1 cellular context compared by ENCODE assay signal in genomic region chr15:73986776-73987056, GRCh38.
TF ChIP-seq lines count a peak whose summit lies in the region.

No MANE protein-coding gene starts in this region.

TF ChIP-seq in SK-N-SH treated with all-trans-retinoic acid at 6 μM for 48 hours, 23 proteins besides CTCF, POLR2A, EP300 and RAD21 (continued from another document):
- TF ChIP-seq CSRNP3 (CRISPR knock-in tag; IDR thresholded peaks at IDR 0.05) (no peak), ZFP30 (CRISPR knock-in tag; IDR thresholded peaks at IDR 0.05) (no peak), TOX (CRISPR knock-in tag; IDR thresholded peaks at IDR 0.05; ENCODE audit: borderline replicate concordance) (no peak), CSDC2 (CRISPR knock-in tag; IDR thresholded peaks at IDR 0.05) (no peak), ISL1 (CRISPR knock-in tag; IDR thresholded peaks at IDR 0.05) (no peak)
